ENCODE assay signal across 16 cellular contexts in the genomic region with DNA sequence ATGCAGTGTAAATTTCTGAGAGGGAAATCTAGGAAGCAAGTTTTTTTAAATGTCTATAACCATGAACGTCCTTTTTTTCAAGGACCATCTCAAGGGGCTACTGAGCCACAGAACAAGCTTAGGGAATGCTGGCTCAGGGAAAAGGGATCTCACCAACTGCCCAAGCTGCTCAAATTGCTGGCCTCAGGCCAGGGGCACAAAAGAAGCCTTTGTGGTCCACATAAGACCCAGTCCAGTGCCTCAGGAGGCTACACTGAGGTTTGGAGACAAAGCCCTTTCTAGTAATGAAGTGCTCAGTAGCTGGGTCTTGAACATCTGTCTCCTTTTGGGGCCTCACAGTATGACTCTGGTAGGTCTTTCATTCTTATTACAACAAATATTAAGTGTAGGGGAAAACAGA.
DNase-seq lines count a peak whose midpoint lies in the region; TF ChIP-seq lines count a peak whose summit lies in the region.
"Had no signal": no experiment of that assay in that cellular context is flagged by ENCODE, and none has a peak within 500 bp of the region (broad histone marks: within the 10 kb centered on the region; RNA-seq: fewer than 3 reads in every experiment).

No MANE protein-coding gene starts in this region.

- no peaks in the 10 kb centered on the region for H3K9me3 ChIP-seq in thyroid gland
- no peaks in the 10 kb centered on the region for H3K9me3 ChIP-seq in testis
- no peaks in the 10 kb centered on the region for H3K9me3 ChIP-seq in spleen
- no peaks in the 10 kb centered on the region for H3K9me3 ChIP-seq in breast epithelium
- H3K9me3 ChIP-seq: BLaER1 had no signal

- H3K4me3 ChIP-seq in thyroid gland (replicated peaks in 1 of 3), result no peak overlapping the region
- H3K4me3 ChIP-seq in testis, result no peak overlapping the region
- H3K4me3 ChIP-seq in spleen, result no peak overlapping the region
- H3K4me3 ChIP-seq in breast epithelium, result no peak overlapping the region
- H3K4me3 ChIP-seq: BLaER1 had no signal

- intact Hi-C loops in thyroid gland (cut with DNase I) (no loop called here), testis (cut with DNase I; ENCODE audit: low total_unique reads) (no loop called here), spleen (cut with DNase I; ENCODE audit: low total_unique reads) (no loop called here), breast epithelium (cut with DNase I; ENCODE audit: low total_unique reads) (no loop called here)

- TF ChIP-seq POLR2A in thyroid gland (IDR thresholded peaks at IDR 0.05), result no peak
- TF ChIP-seq POLR2A in testis (IDR thresholded peaks at IDR 0.05), result no peak
- TF ChIP-seq POLR2A in spleen (IDR thresholded peaks at IDR 0.05), result no peak
- no peak for TF ChIP-seq POLR2A in breast epithelium (IDR thresholded peaks at IDR 0.05)

- TF ChIP-seq CTCF in thyroid gland (IDR thresholded peaks at IDR 0.05) (no peak), testis (IDR thresholded peaks at IDR 0.05) (no peak), spleen (IDR thresholded peaks at IDR 0.05 in 8 of 11, conservative IDR thresholded peaks at IDR 0.05 in 3 of 11) (no peak), breast epithelium (IDR thresholded peaks at IDR 0.05) (no peak)

- DNase-seq in DMS79 (lab: John Stamatoyannopoulos, UW), result peak; percentile 50
- peak; percentile 11 for DNase-seq in NCI-H69 (lab: John Stamatoyannopoulos, UW)
- DNase-seq in foreskin melanocyte, result peak; percentile 70
- DNase-seq in thyroid gland, result peak; percentile 35 to 38
- DNase-seq in testis, result no peak
- no peak for DNase-seq in spleen
- DNase-seq in breast epithelium (ENCODE audit: low spot score in 2 of 2), result no peak
- DNase-seq: ACHN; Calu3; CD4-positive, alpha-beta memory T cell; DMS 273 treated with DMSO at 0.1 percent for 48 hours; DMS53; GF-D8; H9 had no signal

- no peaks in the 10 kb centered on the region for H3K27me3 ChIP-seq in thyroid gland
- H3K27me3 ChIP-seq in testis, result no peaks in the 10 kb centered on the region
- no peaks in the 10 kb centered on the region for H3K27me3 ChIP-seq in spleen (replicated peaks in 1 of 7)
- H3K27me3 ChIP-seq in breast epithelium, result no peaks in the 10 kb centered on the region
- H3K27me3 ChIP-seq: BLaER1 had no signal

- H3K27ac ChIP-seq in thyroid gland (no peak overlapping the region), testis (no peak overlapping the region), spleen (no peak overlapping the region), breast epithelium (no peak overlapping the region)
- H3K27ac ChIP-seq: BLaER1, KMS-11 had no signal

- 20 to 38% methylated on average over 1 of the region's 1 CpG for WGBS in thyroid gland, 2 donors
- WGBS in testis, 2 donors, result 80 to 89% methylated on average over 1 of the region's 1 CpG
- 68 to 79% (median 70%) methylated on average over 1 of the region's 1 CpG for WGBS in spleen, 5 donors

- H3K4me1 ChIP-seq in thyroid gland, result no peaks in the 10 kb centered on the region
- no peaks in the 10 kb centered on the region for H3K4me1 ChIP-seq in testis
- H3K4me1 ChIP-seq in spleen, result peaks cover 0 to 4% (median 0%) of the 10 kb centered on the region in 6 donors
- no peaks in the 10 kb centered on the region for H3K4me1 ChIP-seq in breast epithelium
- H3K4me1 ChIP-seq: BLaER1 had no signal

- H3K36me3 ChIP-seq in thyroid gland, result no peaks in the 10 kb centered on the region
- no peaks in the 10 kb centered on the region for H3K36me3 ChIP-seq in testis (ENCODE audit: low read depth, missing control alignments)
- no peaks in the 10 kb centered on the region for H3K36me3 ChIP-seq in spleen
- H3K36me3 ChIP-seq in breast epithelium, result no peaks in the 10 kb centered on the region
- H3K36me3 ChIP-seq: BLaER1 had no signal

Comparison
In these comparisons a context has a peak if more than half of its experiments do, and no peak if none do; other contexts are left out.
1. DNase-seq: peak in DMS79 (single experiment), NCI-H69 (single experiment), foreskin melanocyte (single experiment) and thyroid gland (2 of 2); none in testis (single experiment), spleen (single experiment) and breast epithelium (0 of 2).